Comparison of ENCODE assay signal across 3 cellular contexts in genomic region chr14:72876710-72877063, GRCh38.
TF ChIP-seq lines count a peak whose summit lies in the region.

No MANE protein-coding gene starts in this region.

TF ChIP-seq in SK-N-SH treated with all-trans-retinoic acid at 6 μM for 48 hours, 23 proteins besides CTCF, POLR2A, EP300 and RAD21 (continues in another document):
- TF ChIP-seq SNAI2 (CRISPR knock-in tag; IDR thresholded peaks at IDR 0.05) (no peak), TSHZ2 (CRISPR knock-in tag; IDR thresholded peaks at IDR 0.05) (no peak), ZC3H10 (CRISPR knock-in tag; IDR thresholded peaks at IDR 0.05) (no peak), GLIS3 (CRISPR knock-in tag; IDR thresholded peaks at IDR 0.05) (no peak), ISL1 (CRISPR knock-in tag; IDR thresholded peaks at IDR 0.05) (no peak), TCF4 (CRISPR knock-in tag; IDR thresholded peaks at IDR 0.05; ENCODE audit: borderline replicate concordance) (no peak), ZNF70 (CRISPR knock-in tag; IDR thresholded peaks at IDR 0.05) (no peak), ESRRG (CRISPR knock-in tag; IDR thresholded peaks at IDR 0.05) (no peak), BACH2 (CRISPR knock-in tag; IDR thresholded peaks at IDR 0.05; ENCODE audit: borderline replicate concordance) (no peak), OSR1 (CRISPR knock-in tag; IDR thresholded peaks at IDR 0.05) (no peak), ZFP30 (CRISPR knock-in tag; IDR thresholded peaks at IDR 0.05) (no peak), PATZ1 (CRISPR knock-in tag; IDR thresholded peaks at IDR 0.05; ENCODE audit: borderline replicate concordance) (no peak), POU6F1 (CRISPR knock-in tag; IDR thresholded peaks at IDR 0.05; ENCODE audit: borderline replicate concordance, low read depth) (no peak), ARNTL (CRISPR knock-in tag; IDR thresholded peaks at IDR 0.05; ENCODE audit: borderline replicate concordance, low read depth) (no peak)

TF ChIP-seq in SK-N-SH, 30 proteins besides CTCF, POLR2A, EP300 and RAD21:
- TF ChIP-seq, protein P1, sequence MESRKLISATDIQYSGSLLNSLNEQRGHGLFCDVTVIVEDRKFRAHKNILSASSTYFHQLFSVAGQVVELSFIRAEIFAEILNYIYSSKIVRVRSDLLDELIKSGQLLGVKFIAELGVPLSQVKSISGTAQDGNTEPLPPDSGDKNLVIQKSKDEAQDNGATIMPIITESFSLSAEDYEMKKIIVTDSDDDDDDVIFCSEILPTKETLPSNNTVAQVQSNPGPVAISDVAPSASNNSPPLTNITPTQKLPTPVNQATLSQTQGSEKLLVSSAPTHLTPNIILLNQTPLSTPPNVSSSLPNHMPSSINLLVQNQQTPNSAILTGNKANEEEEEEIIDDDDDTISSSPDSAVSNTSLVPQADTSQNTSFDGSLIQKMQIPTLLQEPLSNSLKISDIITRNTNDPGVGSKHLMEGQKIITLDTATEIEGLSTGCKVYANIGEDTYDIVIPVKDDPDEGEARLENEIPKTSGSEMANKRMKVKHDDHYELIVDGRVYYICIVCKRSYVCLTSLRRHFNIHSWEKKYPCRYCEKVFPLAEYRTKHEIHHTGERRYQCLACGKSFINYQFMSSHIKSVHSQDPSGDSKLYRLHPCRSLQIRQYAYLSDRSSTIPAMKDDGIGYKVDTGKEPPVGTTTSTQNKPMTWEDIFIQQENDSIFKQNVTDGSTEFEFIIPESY (IDR thresholded peaks at IDR 0.05; ENCODE audit: borderline replicate concordance, low read depth): no peak
- no peak for TF ChIP-seq CHD2 (IDR thresholded peaks at IDR 0.05; ENCODE audit: low read length, partially characterized antibody)
- TF ChIP-seq FOXM1 (IDR thresholded peaks at IDR 0.05; ENCODE audit: low read depth): no peak
- no peak for TF ChIP-seq MAX (IDR thresholded peaks at IDR 0.05; ENCODE audit: low read depth)
- TF ChIP-seq TCF12 (IDR thresholded peaks at IDR 0.05): no peak
- no peak for TF ChIP-seq PBX3 (IDR thresholded peaks at IDR 0.05)
- TF ChIP-seq NRF1 (IDR thresholded peaks at IDR 0.05; ENCODE audit: low read depth, low read length): no peak
- TF ChIP-seq RFX5 (IDR thresholded peaks at IDR 0.05; ENCODE audit: low read length): no peak
- TF ChIP-seq FOXJ3 (CRISPR knock-in tag; IDR thresholded peaks at IDR 0.05): no peak
- no peak for TF ChIP-seq IRF3 (IDR thresholded peaks at IDR 0.05; ENCODE audit: low read depth, low read length)
- TF ChIP-seq USF2 (IDR thresholded peaks at IDR 0.05; ENCODE audit: borderline replicate concordance, low read depth, low read length): no peak
- TF ChIP-seq NFIC (IDR thresholded peaks at IDR 0.05; ENCODE audit: borderline replicate concordance): no peak
- TF ChIP-seq SIN3A (IDR thresholded peaks at IDR 0.05; ENCODE audit: borderline replicate concordance, low read depth, low read length): no peak
- TF ChIP-seq JUND (IDR thresholded peaks at IDR 0.05): no peak
- TF ChIP-seq YY1 (IDR thresholded peaks at IDR 0.05; ENCODE audit: low read depth): no peak
- no peak for TF ChIP-seq MEF2A (IDR thresholded peaks at IDR 0.05; ENCODE audit: borderline replicate concordance, low read depth)
- no peak for TF ChIP-seq RCOR1 (IDR thresholded peaks at IDR 0.05; ENCODE audit: low read length)
- TF ChIP-seq FOSL2 (IDR thresholded peaks at IDR 0.05; ENCODE audit: borderline replicate concordance, low read depth): no peak

TF ChIP-seq in H1, 55 proteins besides CTCF, POLR2A, EP300 and RAD21:
- TF ChIP-seq EZH2 (IDR thresholded peaks at IDR 0.05; ENCODE audit: low read depth, low read length, severe bottlenecking): no peak
- TF ChIP-seq TEAD4 (IDR thresholded peaks at IDR 0.05; ENCODE audit: low read depth, low read length): peak; percentile 68
- TF ChIP-seq MAX (IDR thresholded peaks at IDR 0.05): peak; percentile 38; the same call in 1 of the 2 replicates
- no peak for TF ChIP-seq POLR2AphosphoS5 (IDR thresholded peaks at IDR 0.05; ENCODE audit: low read depth, low read length)
- no peak for TF ChIP-seq RNF2 (IDR thresholded peaks at IDR 0.05; ENCODE audit: borderline replicate concordance, low read depth, low read length, missing control alignments, poor library complexity, severe bottlenecking)
- no peak for TF ChIP-seq RFX5 (IDR thresholded peaks at IDR 0.05; ENCODE audit: borderline replicate concordance, low read depth, low read length)
- no peak for TF ChIP-seq PHF8 (conservative IDR thresholded peaks at IDR 0.05; ENCODE audit: low read depth, low read length)
- TF ChIP-seq CTBP2 (IDR thresholded peaks at IDR 0.05; ENCODE audit: borderline replicate concordance, insufficient read depth, insufficient read length, low read length): peak; percentile 33
- TF ChIP-seq SIX5 (IDR thresholded peaks at IDR 0.05; ENCODE audit: low read depth, low read length): no peak
- no peak for TF ChIP-seq SP4 (IDR thresholded peaks at IDR 0.05; ENCODE audit: low read length)
- TF ChIP-seq ASH2L (IDR thresholded peaks at IDR 0.05; ENCODE audit: low read length): peak; percentile 36
- TF ChIP-seq, protein P2, sequence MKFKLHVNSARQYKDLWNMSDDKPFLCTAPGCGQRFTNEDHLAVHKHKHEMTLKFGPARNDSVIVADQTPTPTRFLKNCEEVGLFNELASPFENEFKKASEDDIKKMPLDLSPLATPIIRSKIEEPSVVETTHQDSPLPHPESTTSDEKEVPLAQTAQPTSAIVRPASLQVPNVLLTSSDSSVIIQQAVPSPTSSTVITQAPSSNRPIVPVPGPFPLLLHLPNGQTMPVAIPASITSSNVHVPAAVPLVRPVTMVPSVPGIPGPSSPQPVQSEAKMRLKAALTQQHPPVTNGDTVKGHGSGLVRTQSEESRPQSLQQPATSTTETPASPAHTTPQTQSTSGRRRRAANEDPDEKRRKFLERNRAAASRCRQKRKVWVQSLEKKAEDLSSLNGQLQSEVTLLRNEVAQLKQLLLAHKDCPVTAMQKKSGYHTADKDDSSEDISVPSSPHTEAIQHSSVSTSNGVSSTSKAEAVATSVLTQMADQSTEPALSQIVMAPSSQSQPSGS (IDR thresholded peaks at IDR 0.05; ENCODE audit: low read length): no peak
- TF ChIP-seq E2F6 (IDR thresholded peaks at IDR 0.05): no peak
